Comparison of ENCODE assay signal across 1 cellular context in the genomic region with DNA sequence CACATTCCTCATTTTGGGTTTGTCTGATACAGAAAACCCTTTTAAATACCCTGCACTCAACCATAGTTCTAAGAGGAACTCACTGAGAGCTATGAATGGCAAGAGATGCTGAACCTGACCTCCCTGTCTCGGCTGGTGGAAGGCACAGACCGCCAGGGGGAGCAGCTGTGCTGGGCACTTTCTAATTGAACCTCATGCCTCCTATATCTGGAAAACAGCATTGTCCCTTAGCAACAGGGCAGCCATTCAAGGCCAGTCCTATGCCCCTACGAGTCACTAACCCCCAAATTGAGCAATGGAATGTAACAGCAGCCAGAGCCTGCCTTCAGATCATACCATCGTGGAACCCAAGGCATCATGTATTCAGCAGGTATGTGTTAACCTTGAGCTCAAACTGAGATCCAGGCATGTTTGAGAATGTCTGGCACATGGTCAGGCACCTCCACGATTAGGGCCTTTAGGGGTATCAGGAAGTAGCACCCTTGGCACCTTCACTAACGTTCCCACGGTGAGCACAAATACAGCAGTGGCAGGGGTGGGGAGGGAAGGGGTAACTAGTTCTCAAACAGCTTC.
TF ChIP-seq lines count a peak whose summit lies in the region.

No MANE protein-coding gene starts in this region.

TF ChIP-seq in Ishikawa, 13 proteins besides CTCF, POLR2A, EP300 and RAD21 (continued from another document):
- no peak for TF ChIP-seq REST (IDR thresholded peaks at IDR 0.05; ENCODE audit: low read depth)
- TF ChIP-seq ZBTB7A (IDR thresholded peaks at IDR 0.05; ENCODE audit: low read depth) = no peak
- no peak for TF ChIP-seq YY1 (IDR thresholded peaks at IDR 0.05; ENCODE audit: low read depth)
